21 cellular contexts compared by ENCODE assay signal in the genomic region with DNA sequence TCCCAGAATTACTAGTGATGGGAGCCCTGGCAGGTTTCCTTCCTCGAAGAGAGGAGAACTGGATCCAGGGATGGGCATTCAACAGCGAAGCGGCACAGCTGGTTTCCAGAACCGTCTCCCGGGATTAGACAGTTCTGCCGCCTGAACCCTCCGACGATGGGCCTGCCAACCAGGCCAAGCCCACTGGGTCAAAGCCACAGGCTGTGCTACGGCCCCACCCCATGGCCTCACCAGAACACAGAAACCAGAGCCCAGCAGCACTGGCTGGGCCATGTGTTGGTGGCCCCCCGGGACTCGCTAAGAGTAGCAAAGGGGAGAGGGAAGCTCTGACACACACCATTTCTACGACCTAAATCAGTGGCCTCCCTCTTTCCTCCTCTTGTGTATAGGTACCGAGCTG. TPM values are rescaled to one million over a fixed set of nuclear protein-coding genes. Genes with fewer than 3 reads are reported as not detected.
"Had no signal": no experiment of that assay in that cellular context is flagged by ENCODE, and none has a peak within 500 bp of the region (broad histone marks: within the 10 kb centered on the region; RNA-seq: fewer than 3 reads in every experiment).

No MANE protein-coding gene starts in this region.

- H3K4me3 ChIP-seq: ascending aorta, left ventricle myocardium inferior, mucosa of descending colon, pancreas, sigmoid colon, spleen, thyroid gland had no signal

- H3K4me1 ChIP-seq: ascending aorta, pancreas had no signal

- H3K9me3 ChIP-seq: ascending aorta, left ventricle myocardium inferior, mucosa of descending colon, pancreas, sigmoid colon, spleen, thyroid gland had no signal

- H3K27me3 ChIP-seq: ascending aorta, pancreas, sigmoid colon, spleen, thyroid gland had no signal

- DNase-seq: activated CD4-positive, alpha-beta T cell treated with anti-CD3 and anti-CD28 coated beads, Interleukin-2, amount 10 ng/mL, durations not matched to agents 7 days and 5 days; activated CD8-positive, alpha-beta memory T cell treated with anti-CD3 and anti-CD28 coated beads, Interleukin-2, amount 50 U/mL, for 4 hours; activated naive CD4-positive, alpha-beta T cell treated with anti-CD3 and anti-CD28 coated beads, Interleukin-2, amount 10 ng/mL, durations not matched to agents 7 days and 5 days; activated T-cell treated with anti-CD3 and anti-CD28 coated beads, Interleukin-2, amount 50 U/mL, for 4 hours; cerebellar nuclear complex; effector CD4-positive, alpha-beta T cell; immature natural killer cell; kidney glomerular epithelial cell; left ventricle myocardium inferior; mesenchymal stem cell; naive thymus-derived CD4-positive, alpha-beta T cell; sigmoid colon; spleen; stimulated activated CD4-positive, alpha-beta T cell treated with anti-CD3 and anti-CD28 coated beads, Interleukin-4, amount 100 ng/mL, for 4 hours; stimulated activated naive B cell treated with anti-CD40 and anti-IgM and Interleukin-4, amounts not matched to agents 10 μg/mL and 1 μg/mL and 100 μg/mL, for 72 hours; T-helper 9 cell; thyroid gland had no signal

- H3K4me3 Mint-ChIP-seq: activated CD4-positive, alpha-beta T cell treated with anti-CD3 and anti-CD28 coated beads, Interleukin-2, amount 10 ng/mL, durations not matched to agents 7 days and 5 days; activated naive CD4-positive, alpha-beta T cell treated with anti-CD3 and anti-CD28 coated beads, Interleukin-2, amount 10 ng/mL, durations not matched to agents 7 days and 5 days; activated T-cell treated with anti-CD3 and anti-CD28 coated beads, Interleukin-2, amount 50 U/mL, for 4 hours; immature natural killer cell; naive thymus-derived CD4-positive, alpha-beta T cell; stimulated activated naive B cell treated with anti-CD40 and anti-IgM and Interleukin-4, amounts not matched to agents 10 μg/mL and 1 μg/mL and 100 μg/mL, for 72 hours had no signal

- ATAC-seq: activated T-cell treated with anti-CD3 and anti-CD28 coated beads, Interleukin-2, amount 50 U/mL, for 4 hours; esophagus mucosa; mucosa of descending colon; naive thymus-derived CD4-positive, alpha-beta T cell; pancreas; stimulated activated naive B cell treated with anti-CD40 and anti-IgM and Interleukin-4, amounts not matched to agents 10 μg/mL and 1 μg/mL and 100 μg/mL, for 72 hours had no signal

- H3K9me3 Mint-ChIP-seq: activated CD4-positive, alpha-beta T cell treated with anti-CD3 and anti-CD28 coated beads, Interleukin-2, amount 10 ng/mL, durations not matched to agents 7 days and 5 days; activated naive CD4-positive, alpha-beta T cell treated with anti-CD3 and anti-CD28 coated beads, Interleukin-2, amount 10 ng/mL, durations not matched to agents 7 days and 5 days; activated T-cell treated with anti-CD3 and anti-CD28 coated beads, Interleukin-2, amount 50 U/mL, for 4 hours; naive thymus-derived CD4-positive, alpha-beta T cell; stimulated activated naive B cell treated with anti-CD40 and anti-IgM and Interleukin-4, amounts not matched to agents 10 μg/mL and 1 μg/mL and 100 μg/mL, for 72 hours had no signal

- H3K27ac ChIP-seq: ascending aorta, left ventricle myocardium inferior, pancreas, sigmoid colon, spleen, thyroid gland had no signal

- H3K27ac Mint-ChIP-seq: activated CD4-positive, alpha-beta T cell treated with anti-CD3 and anti-CD28 coated beads, Interleukin-2, amount 10 ng/mL, durations not matched to agents 7 days and 5 days; activated naive CD4-positive, alpha-beta T cell treated with anti-CD3 and anti-CD28 coated beads, Interleukin-2, amount 10 ng/mL, durations not matched to agents 7 days and 5 days; stimulated activated naive B cell treated with anti-CD40 and anti-IgM and Interleukin-4, amounts not matched to agents 10 μg/mL and 1 μg/mL and 100 μg/mL, for 72 hours had no signal

- H3K27me3 Mint-ChIP-seq: activated CD4-positive, alpha-beta T cell treated with anti-CD3 and anti-CD28 coated beads, Interleukin-2, amount 10 ng/mL, durations not matched to agents 7 days and 5 days; activated naive CD4-positive, alpha-beta T cell treated with anti-CD3 and anti-CD28 coated beads, Interleukin-2, amount 10 ng/mL, durations not matched to agents 7 days and 5 days; naive thymus-derived CD4-positive, alpha-beta T cell; stimulated activated naive B cell treated with anti-CD40 and anti-IgM and Interleukin-4, amounts not matched to agents 10 μg/mL and 1 μg/mL and 100 μg/mL, for 72 hours had no signal

RNA-seq across cellular contexts. Expression of gene C15orf62, which starts 2.2 kb away (rescaled TPM):
- total RNA-seq: ascending aorta had no signal
